Comparison of ENCODE assay signal across 8 cellular contexts in the genomic region with DNA sequence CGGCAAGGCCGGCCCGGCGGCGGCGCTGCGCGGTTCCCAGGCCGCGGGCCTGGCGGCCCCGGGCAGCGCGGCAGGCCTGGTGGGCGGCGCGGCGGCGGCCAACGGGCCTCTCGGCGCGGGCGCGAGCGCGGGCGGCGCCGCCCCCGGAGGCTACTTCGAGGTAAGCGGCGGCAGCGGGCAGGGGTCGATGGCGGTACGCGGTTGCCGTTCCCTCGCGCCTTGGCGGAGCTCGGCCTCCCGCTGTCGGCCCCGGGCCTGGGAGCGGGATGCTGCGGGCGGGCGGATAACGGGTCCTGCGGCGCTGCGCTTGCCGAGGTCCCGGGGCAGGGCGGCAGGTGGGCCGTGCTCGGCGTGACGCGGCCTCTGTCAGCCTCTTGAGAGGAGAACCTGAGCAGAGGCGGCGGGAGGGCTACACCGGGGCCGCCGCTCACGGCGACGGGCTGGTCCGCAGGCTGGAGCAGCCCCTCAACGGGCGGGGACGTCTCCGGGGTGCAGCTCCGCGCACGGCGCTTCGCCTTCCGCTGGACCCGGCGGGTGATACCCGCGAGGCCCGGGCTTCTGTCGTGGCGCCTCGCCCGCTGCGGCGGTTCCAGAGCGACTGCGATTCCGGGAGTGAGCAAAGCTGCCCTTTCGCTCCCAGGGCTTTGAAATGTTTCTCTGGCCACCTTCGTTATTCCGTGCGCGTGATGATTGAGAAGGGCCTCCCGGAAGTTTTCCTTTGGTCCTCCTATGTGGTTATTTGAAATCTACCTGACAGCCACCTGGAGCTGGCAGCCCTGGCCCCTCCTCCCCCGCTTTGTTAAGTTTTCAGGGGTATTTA. TPM values are rescaled to one million over a fixed set of nuclear protein-coding genes. Genes with fewer than 3 reads are reported as not detected.
A peak's percentile ranks its signal among the peaks of the same experiment; 100 is the strongest.
DNase-seq lines count a peak whose midpoint lies in the region; ATAC-seq and TF ChIP-seq lines count a peak whose summit lies in the region.

No MANE protein-coding gene starts in this region.

- no TSS peak for BruUV-seq in Panc1 (replicated peaks; lab: Mats Ljungman, UMichigan)

- peaks cover 5% of the 10 kb centered on the region; the same call in 1 of the 2 replicates for H3K4me1 ChIP-seq in Panc1 (ENCODE audit: control insufficient read depth, insufficient read depth, low read length)
- H3K4me1 ChIP-seq in osteoblast (ENCODE audit: insufficient read depth, low read length): peaks cover 11% of the 10 kb centered on the region
- H3K4me1 ChIP-seq in testis: peaks cover 26% of the 10 kb centered on the region

- H3K4me3 ChIP-seq in Panc1 (ENCODE audit: low read depth in 2 of 2, low read length in 2 of 2) (peak overlapping the region; percentile 73 to 74), osteoblast (ENCODE audit: insufficient read depth, low read length) (peak overlapping the region; percentile 89), testis (peak overlapping the region; percentile 81 to 97)

- H3K4me2 ChIP-seq in osteoblast (ENCODE audit: insufficient read depth, low read length): peak overlapping the region; percentile 98

- WGBS in testis, 2 donors: 0 to 1% methylated on average over 9 to 50 of the region's 103 CpGs

- intact Hi-C loops in Panc1 (cut with micrococcal nuclease; ENCODE audit: unreplicated experiment): no loop called here
- intact Hi-C loops in testis (cut with DNase I; ENCODE audit: low total_unique reads): no loop called here

- H3K27ac ChIP-seq in Panc1 (ENCODE audit: low read length): peak overlapping the region; percentile 72
- peak overlapping the region; percentile 78 for H3K27ac ChIP-seq in osteoblast (ENCODE audit: low read depth, low read length)
- H3K27ac ChIP-seq in testis: peak overlapping the region; percentile 90 to 95

- TF ChIP-seq CTCF in Panc1 (IDR thresholded peaks at IDR 0.05) (no peak), osteoblast (IDR thresholded peaks at IDR 0.05; ENCODE audit: extremely low read depth, low read depth, low read length) (no peak), testis (IDR thresholded peaks at IDR 0.05) (no peak)

- no peaks in the 10 kb centered on the region for H3K27me3 ChIP-seq in Panc1 (ENCODE audit: control insufficient read depth, insufficient read depth, low read length)
- H3K27me3 ChIP-seq in osteoblast (ENCODE audit: insufficient read depth, low read length): no peaks in the 10 kb centered on the region
- H3K27me3 ChIP-seq in testis: no peaks in the 10 kb centered on the region

- CTCF ChIA-PET in Panc1 (lab: Charles Lee): interaction anchor here (0.6 kb wide), 1 partner anchor 78 kb away, joined by 4 read pairs; no protein-coding TSS in a partner anchor

- in situ Hi-C loops in Panc1 (cut with HindIII; ENCODE audit: low pct_unique_long_range_greater_than_20kb, low sequenced_read_pairs): no loop called here

- H3K79me2 ChIP-seq in osteoblast (ENCODE audit: insufficient read depth, low read length): peaks cover 52% of the 10 kb centered on the region

- H2AFZ ChIP-seq in osteoblast (ENCODE audit: low read length): peak overlapping the region; percentile 53

- DNase-seq in DMS 273 (lab: John Stamatoyannopoulos, UW; ENCODE audit: unreplicated experiment) (peak; percentile 79), DMS 273 treated with DMSO at 0.1 percent for 48 hours (lab: John Stamatoyannopoulos, UW) (no peak), Panc1 (ENCODE audit: low read depth, low spot score) (no peak), globus pallidus (ENCODE audit: low spot score) (peak; percentile 26), osteoblast (ENCODE audit: insufficient read length, low spot score, missing footprints) (peak; percentile 86), testis (peak; percentile 54)
- DNase-seq in activated effector memory CD4-positive, alpha-beta T cell treated with anti-CD3 and anti-CD28 coated beads, Interleukin-2, amount 50 U/mL, for 16 hours: peak; percentile 87

- ATAC-seq in HG02981 (IDR thresholded peaks at IDR 0.05; ENCODE audit: unreplicated experiment): peak; percentile 13
- peak; percentile 43 for ATAC-seq in Panc1

- H3K9me3 ChIP-seq in Panc1 (ENCODE audit: control insufficient read depth, insufficient read depth, low read depth, low read length): no peaks in the 10 kb centered on the region
- H3K9me3 ChIP-seq in osteoblast (ENCODE audit: low read depth, low read length): no peaks in the 10 kb centered on the region
- no peaks in the 10 kb centered on the region for H3K9me3 ChIP-seq in testis

- TF ChIP-seq POLR2A in testis (IDR thresholded peaks at IDR 0.05): no peak

- POLR2A ChIA-PET in Panc1 (lab: Charles Lee): no interaction called here

- H3K36me3 ChIP-seq in Panc1 (ENCODE audit: control insufficient read depth, insufficient read depth, low read length) (no peaks in the 10 kb centered on the region; the same call in 1 of the 2 replicates), osteoblast (ENCODE audit: insufficient read depth, low read length) (peaks cover 9% of the 10 kb centered on the region), testis (ENCODE audit: low read depth, missing control alignments) (no peaks in the 10 kb centered on the region)

- peaks cover 39% of the 10 kb centered on the region for H4K20me1 ChIP-seq in osteoblast (ENCODE audit: insufficient read depth, low read length)

RNA-seq across cellular contexts. Expression of a gene that starts 0.8 kb away (rescaled TPM):
- 25.7 TPM for total RNA-seq in Panc1 (2021; ENCODE audit: unreplicated experiment)
- 16.8 TPM for polyA plus RNA-seq in Panc1 (2012; ENCODE audit: insufficient read length)
- total RNA-seq in osteoblast: 22.4 and 23.2 TPM in 2 replicates
- total RNA-seq in testis: 10 to 100 TPM; 78.7 to 92.4 TPM
- 50.4 TPM for polyA plus RNA-seq in testis (ENCODE audit: insufficient read depth, low read depth, low replicate concordance)

Comparison
In these comparisons a context has a peak if more than half of its experiments do, and no peak if none do; other contexts are left out.
1. DNase-seq: peak in DMS 273 (single experiment), activated effector memory CD4-positive, alpha-beta T cell treated with anti-CD3 and anti-CD28 coated beads, Interleukin-2, amount 50 U/mL, for 16 hours (single experiment), globus pallidus (single experiment), osteoblast (single experiment) and testis (single experiment); none in DMS 273 treated with DMSO at 0.1 percent for 48 hours (single experiment) and Panc1 (single experiment).
2. Peak in every context shown above with its lines, with median percentiles within 50 percentile points of each other: H3K27ac ChIP-seq and H3K4me3 ChIP-seq.